Comparison of ENCODE assay signal across 24 cellular contexts in genomic region chr1:53645690-53646078, GRCh38.
"Had no signal": no experiment of that assay in that cellular context is flagged by ENCODE, and none has a peak within 500 bp of the region (broad histone marks: within the 10 kb centered on the region; RNA-seq: fewer than 3 reads in every experiment).

No MANE protein-coding gene starts in this region.

- H3K27me3 ChIP-seq: MG63 had no signal

- H3K4me1 ChIP-seq: SJCRH30 had no signal

- FAIRE-seq: HepG2, K562 had no signal

- H3K27ac ChIP-seq: RWPE1, SJCRH30 had no signal

- H3K4me3 ChIP-seq: K562, MG63, SJCRH30 had no signal

- DNase-seq: MG63, NCI-H1092, NCI-H1105 treated with DMSO at 0.1 percent for 48 hours, NCI-H1417 treated with DMSO at 0.1 percent for 48 hours, NCI-H146, NCI-H1694 treated with DMSO at 0.1 percent for 48 hours, NCI-H1930, NCI-H2081, NCI-H2107, NCI-H2171, NCI-H226, NCI-H446, NCI-H510A, NCI-H524 treated with DMSO at 0.1 percent for 48 hours, NCI-H69, NCI-H774, PC-3, SHP77 treated with DMSO at 0.1 percent for 48 hours, SJCRH30 had no signal

- H3K36me3 ChIP-seq: MG63, SJCRH30 had no signal

- ATAC-seq: HepG2, K562, Panc1, PC-3, SK-N-SH treated with all-trans-retinoic acid at 6 μM for 48 hours had no signal

- H3K9me3 ChIP-seq: MG63, SJCRH30 had no signal
